26 cellular contexts compared by ENCODE assay signal in the genomic region with DNA sequence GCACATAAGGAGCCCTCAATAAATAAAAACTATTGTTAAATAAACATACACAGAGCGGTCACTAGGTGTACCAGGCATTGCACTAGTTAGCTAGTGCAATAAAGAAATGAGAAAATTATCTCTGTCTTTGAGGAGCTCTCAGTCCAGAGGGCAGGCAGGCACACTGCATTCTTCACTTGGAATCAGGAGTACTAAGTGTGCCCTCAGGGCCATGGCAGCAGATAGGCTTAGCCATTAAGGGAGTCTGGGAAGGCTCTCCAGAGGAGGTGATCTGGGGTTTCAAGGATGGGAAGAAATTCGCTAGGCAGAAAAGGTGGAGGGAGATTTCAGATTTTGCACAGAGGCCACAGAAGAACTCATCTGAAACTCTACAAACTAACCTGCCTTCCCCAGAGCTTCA. TPM values are rescaled to one million over a fixed set of nuclear protein-coding genes. Genes with fewer than 3 reads are reported as not detected.
"Had no signal": no experiment of that assay in that cellular context is flagged by ENCODE, and none has a peak within 500 bp of the region (broad histone marks: within the 10 kb centered on the region; RNA-seq: fewer than 3 reads in every experiment).

No MANE protein-coding gene starts in this region.

- H3K9me3 Mint-ChIP-seq: activated CD4-positive, alpha-beta memory T cell treated with anti-CD3 and anti-CD28 coated beads, Interleukin-2, amount 10 ng/mL, durations not matched to agents 7 days and 5 days; activated CD4-positive, alpha-beta T cell treated with anti-CD3 and anti-CD28 coated beads, Interleukin-2, amount 10 ng/mL, durations not matched to agents 7 days and 5 days; activated naive CD4-positive, alpha-beta T cell treated with anti-CD3 and anti-CD28 coated beads, Interleukin-2, amount 50 U/mL, for 72 hours; activated T-cell treated with anti-CD3 and anti-CD28 coated beads, Interleukin-2, amount 50 U/mL, for 4 hours; activated T-helper 17 cell treated with anti-CD3 and anti-CD28 coated beads, Interleukin-2, amount 50 U/mL, for 72 hours; effector memory CD8-positive, alpha-beta T cell; WTC11 had no signal

- H3K27ac Mint-ChIP-seq: activated CD4-positive, alpha-beta memory T cell treated with anti-CD3 and anti-CD28 coated beads, Interleukin-2, amount 10 ng/mL, durations not matched to agents 7 days and 5 days; activated CD4-positive, alpha-beta T cell treated with anti-CD3 and anti-CD28 coated beads, Interleukin-2, amount 10 ng/mL, durations not matched to agents 7 days and 5 days; activated naive CD4-positive, alpha-beta T cell treated with anti-CD3 and anti-CD28 coated beads, Interleukin-2, amount 50 U/mL, for 72 hours; activated T-helper 17 cell treated with anti-CD3 and anti-CD28 coated beads, Interleukin-2, amount 50 U/mL, for 72 hours had no signal

- H3K9me3 ChIP-seq: adrenal gland, body of pancreas, esophagus muscularis mucosa, gastrocnemius medialis, heart left ventricle had no signal

- DNase-seq: activated CD4-positive, alpha-beta memory T cell treated with anti-CD3 and anti-CD28 coated beads, Interleukin-2, amount 10 ng/mL, durations not matched to agents 7 days and 5 days; activated CD4-positive, alpha-beta T cell treated with anti-CD3 and anti-CD28 coated beads for 1 hour; activated CD4-positive, alpha-beta T cell treated with anti-CD3 and anti-CD28 coated beads for 4 hours; activated CD4-positive, alpha-beta T cell treated with anti-CD3 and anti-CD28 coated beads, Interleukin-2, amount 50 U/mL, for 4 hours; activated effector memory CD4-positive, alpha-beta T cell treated with Interleukin-2 at 50 U/mL for 16 hours; activated gamma-delta T cell treated with Interleukin-2 at 50 U/mL for 16 hours; activated naive CD4-positive, alpha-beta T cell treated with Interleukin-2 at 50 U/mL for 16 hours; activated T-cell treated with anti-CD3 and anti-CD28 coated beads, Interleukin-2, amount 50 U/mL, for 4 hours; cortex of kidney; effector CD4-positive, alpha-beta T cell; effector memory CD8-positive, alpha-beta T cell; foreskin keratinocyte; gastrocnemius medialis; heart left ventricle; T-helper 1 cell; T-helper 2 cell had no signal

- ATAC-seq: activated naive CD4-positive, alpha-beta T cell treated with anti-CD3 and anti-CD28 coated beads, Interleukin-2, amount 50 U/mL, for 72 hours; activated T-helper 17 cell treated with anti-CD3 and anti-CD28 coated beads, Interleukin-2, amount 50 U/mL, for 72 hours; body of pancreas; effector memory CD8-positive, alpha-beta T cell; gastrocnemius medialis had no signal

- H3K4me3 Mint-ChIP-seq: activated CD4-positive, alpha-beta memory T cell treated with anti-CD3 and anti-CD28 coated beads, Interleukin-2, amount 10 ng/mL, durations not matched to agents 7 days and 5 days; activated CD4-positive, alpha-beta T cell treated with anti-CD3 and anti-CD28 coated beads, Interleukin-2, amount 10 ng/mL, durations not matched to agents 7 days and 5 days; activated T-cell treated with anti-CD3 and anti-CD28 coated beads, Interleukin-2, amount 50 U/mL, for 4 hours; activated T-helper 17 cell treated with anti-CD3 and anti-CD28 coated beads, Interleukin-2, amount 50 U/mL, for 72 hours; effector memory CD8-positive, alpha-beta T cell; WTC11 had no signal

- H3K27me3 Mint-ChIP-seq: activated CD4-positive, alpha-beta memory T cell treated with anti-CD3 and anti-CD28 coated beads, Interleukin-2, amount 10 ng/mL, durations not matched to agents 7 days and 5 days; activated CD4-positive, alpha-beta T cell treated with anti-CD3 and anti-CD28 coated beads, Interleukin-2, amount 10 ng/mL, durations not matched to agents 7 days and 5 days; activated T-helper 17 cell treated with anti-CD3 and anti-CD28 coated beads, Interleukin-2, amount 50 U/mL, for 72 hours; effector memory CD8-positive, alpha-beta T cell had no signal

RNA-seq across cellular contexts. Expression of a gene that starts 54.4 kb away (rescaled TPM):
- total RNA-seq: activated CD4-positive, alpha-beta memory T cell treated with anti-CD3 and anti-CD28 coated beads, Interleukin-2, amount 10 ng/mL, durations not matched to agents 7 days and 5 days; activated CD4-positive, alpha-beta T cell treated with anti-CD3 and anti-CD28 coated beads, Interleukin-2, amount 10 ng/mL, durations not matched to agents 7 days and 5 days; activated naive CD4-positive, alpha-beta T cell treated with anti-CD3 and anti-CD28 coated beads, Interleukin-2, amount 50 U/mL, for 72 hours; activated T-cell treated with anti-CD3 and anti-CD28 coated beads, Interleukin-2, amount 50 U/mL, for 4 hours; activated T-helper 17 cell treated with anti-CD3 and anti-CD28 coated beads, Interleukin-2, amount 50 U/mL, for 72 hours; adrenal gland; aorta; body of pancreas; chondrocyte; dermis blood vessel endothelial cell; esophagus muscularis mucosa; foreskin keratinocyte; gastrocnemius medialis; WTC11 had no signal

RNA-seq across cellular contexts. Expression of a gene that starts 54.6 kb away (rescaled TPM):
- total RNA-seq: activated CD4-positive, alpha-beta memory T cell treated with anti-CD3 and anti-CD28 coated beads, Interleukin-2, amount 10 ng/mL, durations not matched to agents 7 days and 5 days; activated CD4-positive, alpha-beta T cell treated with anti-CD3 and anti-CD28 coated beads, Interleukin-2, amount 10 ng/mL, durations not matched to agents 7 days and 5 days; activated naive CD4-positive, alpha-beta T cell treated with anti-CD3 and anti-CD28 coated beads, Interleukin-2, amount 50 U/mL, for 72 hours; activated T-helper 17 cell treated with anti-CD3 and anti-CD28 coated beads, Interleukin-2, amount 50 U/mL, for 72 hours; aorta; body of pancreas; chondrocyte; dermis blood vessel endothelial cell; esophagus muscularis mucosa; foreskin keratinocyte; gastrocnemius medialis; heart left ventricle had no signal
